Comparison of ENCODE assay signal across 8 cellular contexts in genomic region chr20:50115041-50115512, GRCh38. TPM values are rescaled to one million over a fixed set of nuclear protein-coding genes. Genes with fewer than 3 reads are reported as not detected.
DNase-seq lines count a peak whose midpoint lies in the region; ATAC-seq and TF ChIP-seq lines count a peak whose summit lies in the region.

No MANE protein-coding gene starts in this region.

- H4K20me1 ChIP-seq in DND-41 (ENCODE audit: insufficient read depth, low read length) = peaks cover 26% of the 10 kb centered on the region
- H4K20me1 ChIP-seq in PC-9 (ENCODE audit: insufficient read depth) = peaks cover 18% of the 10 kb centered on the region

- no peak overlapping the region for H3K14ac ChIP-seq in trophoblast cell (ENCODE audit: low read length)

- POLR2A ChIA-PET in PC-9 (lab: Charles Lee; ENCODE audit: unreplicated experiment) = interaction anchor here (0.5 to 1.3 kb wide), 8 partner anchors 9 to 633 kb away, joined by 3 to 14 read pairs (median 6); partner anchors contain the start of gene PEDS1

- no peak overlapping the region for H3K23ac ChIP-seq in trophoblast cell (ENCODE audit: low read length)

- H3K36me3 ChIP-seq in DND-41 (ENCODE audit: insufficient read depth, low read length) (peaks cover 7% of the 10 kb centered on the region), PC-9 (ENCODE audit: low read depth) (peaks cover 5% of the 10 kb centered on the region; the same call in 1 of the 2 replicates), esophagus (ENCODE audit: control insufficient read depth in 2 of 2, insufficient read depth in 2 of 2, low read length in 1 of 2) (no peaks in the 10 kb centered on the region), trophoblast cell (ENCODE audit: control insufficient read depth in 1 of 2, insufficient read depth in 2 of 2, low read length in 2 of 2) (peaks cover 0 to 2% of the 10 kb centered on the region in 2 experiments)

- DNase-seq in DND-41 (no peak), PC-9 (no peak), trophoblast cell (no peak), GM19238 (ENCODE audit: insufficient read length, low spot score) (no peak), SKM-1 treated with dmso at 0.1 percent for 144 hours (lab: John Stamatoyannopoulos, UW; ENCODE audit: unreplicated experiment) (no peak), foreskin keratinocyte (no peak)
- no peak for DNase-seq in activated effector memory CD4-positive, alpha-beta T cell treated with Interleukin-2 at 50 U/mL for 16 hours

- peak overlapping the region; percentile 33 for H3K4ac ChIP-seq in trophoblast cell (ENCODE audit: low read depth, low read length)

- peaks cover 21% of the 10 kb centered on the region for H3K79me1 ChIP-seq in trophoblast cell (ENCODE audit: low read length)

- peak overlapping the region; percentile 44 for H2AK5ac ChIP-seq in trophoblast cell (ENCODE audit: low read length)

- H2AFZ ChIP-seq in DND-41 (ENCODE audit: low read depth, low read length) (peak overlapping the region; percentile 83), PC-9 (peak overlapping the region; percentile 96), trophoblast cell (ENCODE audit: insufficient read depth, low read length, poor library complexity) (no peak overlapping the region)

- TF ChIP-seq CTCF in DND-41 (IDR thresholded peaks at IDR 0.05; ENCODE audit: borderline replicate concordance, extremely low read depth, low read length, poor library complexity, severe bottlenecking) = no peak
- TF ChIP-seq CTCF in PC-9 (conservative IDR thresholded peaks at IDR 0.05) = no peak
- TF ChIP-seq CTCF in foreskin keratinocyte (conservative IDR thresholded peaks at IDR 0.05) = no peak

- no peak overlapping the region for H2BK5ac ChIP-seq in trophoblast cell (ENCODE audit: low read depth, low read length, poor library complexity)

- H3K4me3 ChIP-seq in DND-41 (ENCODE audit: low read depth in 1 of 2, low read length in 2 of 2) (peak overlapping the region; percentile 64 to 80), PC-9 (peak overlapping the region; percentile 73), esophagus (ENCODE audit: low read depth in 1 of 2, low read length in 2 of 2) (peak overlapping the region; percentile 17 to 51), trophoblast cell (ENCODE audit: low read depth, low read length) (no peak overlapping the region)

- no peaks in the 10 kb centered on the region for H3K9me3 ChIP-seq in DND-41 (ENCODE audit: insufficient read depth, low read length, severe bottlenecking)
- no peaks in the 10 kb centered on the region for H3K9me3 ChIP-seq in PC-9 (ENCODE audit: insufficient read depth, low read depth)
- H3K9me3 ChIP-seq in esophagus (ENCODE audit: control insufficient read depth in 2 of 2, insufficient read depth in 1 of 2, low read depth in 1 of 2, low read length in 1 of 2) = no peaks in the 10 kb centered on the region
- H3K9me3 ChIP-seq in trophoblast cell (ENCODE audit: insufficient read depth, low read depth, low read length) = no peaks in the 10 kb centered on the region

- CTCF ChIA-PET in PC-9 (lab: Charles Lee) = interaction anchor here (0.5 to 2.2 kb wide), 5 partner anchors 38 to 222 kb away, joined by 3 to 10 read pairs (median 5); partner anchors contain the start of gene PEDS1

- H3K27ac ChIP-seq in DND-41 (ENCODE audit: low read length) (peak overlapping the region; percentile 84), PC-9 (peak overlapping the region; percentile 20; the same call in 1 of the 2 replicates), esophagus (ENCODE audit: low read depth in 2 of 2, low read length in 1 of 2) (peak overlapping the region; percentile 19 to 30), trophoblast cell (ENCODE audit: low read depth, low read length) (no peak overlapping the region), foreskin keratinocyte (no peak overlapping the region)

- no peaks in the 10 kb centered on the region for H3K9me2 ChIP-seq in PC-9 (ENCODE audit: insufficient read depth)

- ATAC-seq in DND-41 (ENCODE audit: insufficient read depth, low read depth) = no peak
- ATAC-seq in foreskin keratinocyte = no peak

- no TSS peak for BruUV-seq in PC-9 (replicated peaks; lab: Mats Ljungman, UMichigan)

- H3K27me3 ChIP-seq in DND-41 (ENCODE audit: insufficient read depth, low read length, poor library complexity) (no peaks in the 10 kb centered on the region), PC-9 (ENCODE audit: insufficient read depth, low read depth) (no peaks in the 10 kb centered on the region), esophagus (ENCODE audit: control insufficient read depth in 1 of 2, insufficient read depth in 2 of 2, low read length in 2 of 2) (no peaks in the 10 kb centered on the region), trophoblast cell (ENCODE audit: insufficient read depth, low read length) (no peaks in the 10 kb centered on the region), foreskin keratinocyte (no peaks in the 10 kb centered on the region)

- H3K4me2 ChIP-seq in DND-41 (ENCODE audit: insufficient read depth, low read length) = peak overlapping the region; percentile 91
- H3K4me2 ChIP-seq in PC-9 = peak overlapping the region; percentile 89
- H3K4me2 ChIP-seq in trophoblast cell (ENCODE audit: low read length) = peak overlapping the region; percentile 66

- peak overlapping the region; percentile 36 for H3K18ac ChIP-seq in trophoblast cell (ENCODE audit: low read length)

- intact Hi-C loops in PC-9 (cut with micrococcal nuclease; ENCODE audit: unreplicated experiment) = no loop called here

- WGBS in esophagus, 2 donors = 56 to 58% methylated on average over 6 of the region's 6 CpGs
- WGBS in trophoblast cell (ENCODE audit: extremely low coverage, insufficient coverage, insufficient read length) = no CpG with 5 or more reads among the region's 6 CpGs

- peak overlapping the region; percentile 26 for H4K12ac ChIP-seq in trophoblast cell (ENCODE audit: low read depth, low read length)

- peaks cover 28% of the 10 kb centered on the region for H3F3A ChIP-seq in PC-9 (ENCODE audit: insufficient read depth, low read depth)

- H3K79me2 ChIP-seq in DND-41 (ENCODE audit: insufficient read depth, low read length) (peaks cover 56% of the 10 kb centered on the region), PC-9 (ENCODE audit: low read depth) (peaks cover 50% of the 10 kb centered on the region), trophoblast cell (ENCODE audit: control insufficient read depth, insufficient read depth, low read length, poor library complexity) (peaks cover 16% of the 10 kb centered on the region)

- H3K4me1 ChIP-seq in DND-41 (ENCODE audit: insufficient read depth, low read length) (peaks cover 52% of the 10 kb centered on the region), PC-9 (replicated peaks; ENCODE audit: insufficient read depth) (peaks cover 34% of the 10 kb centered on the region), esophagus (ENCODE audit: control insufficient read depth in 2 of 2, insufficient read depth in 2 of 2, low read length in 1 of 2) (peaks cover 7 to 16% of the 10 kb centered on the region in 2 donors), trophoblast cell (ENCODE audit: control insufficient read depth in 1 of 2, insufficient read depth in 2 of 2, low read length in 2 of 2) (peaks cover 15 to 26% of the 10 kb centered on the region in 2 experiments), foreskin keratinocyte (peaks cover 16% of the 10 kb centered on the region)

- no peak overlapping the region for H2BK120ac ChIP-seq in trophoblast cell (ENCODE audit: insufficient read depth, low read length, poor library complexity)

- peak overlapping the region; percentile 47 for H4K91ac ChIP-seq in trophoblast cell (ENCODE audit: low read depth, low read length)

- H2BK12ac ChIP-seq in trophoblast cell (ENCODE audit: low read length) = peak overlapping the region; percentile 34

- H4K8ac ChIP-seq in trophoblast cell (ENCODE audit: low read depth, low read length) = peak overlapping the region; percentile 39

- H3K9ac ChIP-seq in DND-41 (ENCODE audit: low read depth, low read length) (peak overlapping the region; percentile 81), trophoblast cell (ENCODE audit: low read length) (no peak overlapping the region)

RNA-seq across cellular contexts. Expression of gene UBE2V1, which starts 2.1 kb away (rescaled TPM):
- total RNA-seq in PC-9 (2021) (137 and 174 TPM in 2 replicates), foreskin keratinocyte (79.8 and 81.9 TPM in 2 replicates)
- polyA plus RNA-seq in esophagus (10 to 100 TPM; 57.4 to 73.1 TPM), foreskin keratinocyte (82.0 and 85.8 TPM in 2 replicates)
- 238 and 250 TPM in 2 replicates for polyA plus RNA-seq in trophoblast cell (2013)

RNA-seq across cellular contexts. Expression of gene PEDS1, which starts 38.4 kb away (rescaled TPM):
- total RNA-seq in PC-9 (2021) (34.8 and 37.7 TPM in 2 replicates), foreskin keratinocyte (58.2 and 67.4 TPM in 2 replicates)
- polyA plus RNA-seq in esophagus (10 to 100 TPM; 31.5 to 56.2 TPM), foreskin keratinocyte (57.0 and 65.6 TPM in 2 replicates)
- polyA plus RNA-seq in trophoblast cell (2013) = 132 and 134 TPM in 2 replicates

Comparison
In these comparisons a context has a peak if more than half of its experiments do, and no peak if none do; other contexts are left out.
1. H3K27ac ChIP-seq: peak in DND-41 (single experiment), PC-9 (single experiment) and esophagus (2 of 2); none in trophoblast cell (single experiment) and foreskin keratinocyte (single experiment).
2. Peak in every context shown above with its lines, with median percentiles within 50 percentile points of each other: H3K4me2 ChIP-seq.